Comparison of ENCODE assay signal across 9 cellular contexts in genomic region chr3:150370982-150371381, GRCh38. TPM values are rescaled to one million over a fixed set of nuclear protein-coding genes. Genes with fewer than 3 reads are reported as not detected.
A peak's percentile ranks its signal among the peaks of the same experiment; 100 is the strongest.
DNase-seq lines count a peak whose midpoint lies in the region; ATAC-seq and TF ChIP-seq lines count a peak whose summit lies in the region.
"Had no signal": no experiment of that assay in that cellular context is flagged by ENCODE, and none has a peak within 500 bp of the region (broad histone marks: within the 10 kb centered on the region; RNA-seq: fewer than 3 reads in every experiment).

No MANE protein-coding gene starts in this region.

- H3K4me1 Mint-ChIP-seq in chondrocyte (ENCODE audit: low read depth): peaks cover 53% of the 10 kb centered on the region

- peak; percentile 54 for DNase-seq in M059J (ENCODE audit: low read depth)
- no peak for DNase-seq in chondrocyte (ENCODE audit: low spot score)
- DNase-seq in lower lobe of right lung: no peak
- no peak for DNase-seq in tibial nerve (ENCODE audit: low spot score in 2 of 2)
- DNase-seq in posterior cingulate gyrus: no peak
- no peak for DNase-seq in superior temporal gyrus (ENCODE audit: extremely low spot score)
- DNase-seq: NCI-H1105 treated with DMSO at 0.1 percent for 48 hours had no signal

- ATAC-seq in lower lobe of right lung (no peak), GM18873 (IDR thresholded peaks at IDR 0.05; ENCODE audit: low FRiP score, unreplicated experiment) (no peak), HG03378 (IDR thresholded peaks at IDR 0.05; ENCODE audit: unreplicated experiment) (no peak)

- H3K36me3 ChIP-seq in lower lobe of right lung (no peaks in the 10 kb centered on the region), tibial nerve (no peaks in the 10 kb centered on the region)

- H3K27me3 ChIP-seq in lower lobe of right lung (ENCODE audit: low read depth) (no peaks in the 10 kb centered on the region), tibial nerve (no peaks in the 10 kb centered on the region)

- TF ChIP-seq CTCF in chondrocyte (IDR thresholded peaks at IDR 0.05) (no peak), lower lobe of right lung (IDR thresholded peaks at IDR 0.05) (no peak), tibial nerve (IDR thresholded peaks at IDR 0.05) (no peak)

- intact Hi-C loops in lower lobe of right lung (cut with DNase I): no loop called here
- intact Hi-C loops in posterior cingulate gyrus (cut with DNase I): no loop called here

- H3K27ac ChIP-seq in lower lobe of right lung (peak overlapping the region; percentile 73), tibial nerve (peak overlapping the region; percentile 26 to 88 (median 80))

- H3K4me3 ChIP-seq in lower lobe of right lung: no peak overlapping the region
- no peak overlapping the region for H3K4me3 ChIP-seq in tibial nerve

- H3K36me3 Mint-ChIP-seq in chondrocyte (ENCODE audit: low read depth): no peaks in the 10 kb centered on the region

- no peaks in the 10 kb centered on the region for H3K27me3 Mint-ChIP-seq in chondrocyte (ENCODE audit: low read depth)

- peak overlapping the region; percentile 93 for H3K27ac Mint-ChIP-seq in chondrocyte (ENCODE audit: unreplicated experiment)

- H3K9me3 ChIP-seq in lower lobe of right lung (no peaks in the 10 kb centered on the region), tibial nerve (no peaks in the 10 kb centered on the region)

- 61 to 66% methylated on average over 2 of the region's 2 CpGs for WGBS in tibial nerve, 2 donors

- H3K4me1 ChIP-seq in lower lobe of right lung: peaks cover 20% of the 10 kb centered on the region
- peaks cover 0 to 41% (median 10%) of the 10 kb centered on the region in 4 donors for H3K4me1 ChIP-seq in tibial nerve

- no peaks in the 10 kb centered on the region for H3K9me3 Mint-ChIP-seq in chondrocyte (ENCODE audit: low read depth)

- no peak for TF ChIP-seq EP300 in tibial nerve (IDR thresholded peaks at IDR 0.05)

- peak overlapping the region; percentile 72 for H3K4me3 Mint-ChIP-seq in chondrocyte (ENCODE audit: unreplicated experiment)

- TF ChIP-seq POLR2A in tibial nerve (IDR thresholded peaks at IDR 0.05): no peak

RNA-seq across cellular contexts. Expression of gene TSC22D2, which starts 37.1 kb away (rescaled TPM):
- 5.8 and 17.6 TPM in 2 replicates for total RNA-seq in M059J (2014; rRNA removed; shearing (Covaris generic))
- total RNA-seq in chondrocyte: 39.8 to 48.2 TPM (median 42.9 TPM) in 3 replicates
- total RNA-seq in lower lobe of right lung: 21.3 TPM
- total RNA-seq in tibial nerve: 10 to 100 TPM; 12.5 to 15.9 (median 14.6) TPM
